ENCODE assay signal across 22 cellular contexts in genomic region chr11:63508745-63509144, GRCh38. TPM values are rescaled to one million over a fixed set of nuclear protein-coding genes. Genes with fewer than 3 reads are reported as not detected.
"Had no signal": no experiment of that assay in that cellular context is flagged by ENCODE, and none has a peak within 500 bp of the region (broad histone marks: within the 10 kb centered on the region; RNA-seq: fewer than 3 reads in every experiment).

No MANE protein-coding gene starts in this region.

- H3K9me3 ChIP-seq: heart right ventricle, left lung, pancreas, psoas muscle, right atrium auricular region, uterus had no signal

- H3K27me3 Mint-ChIP-seq: activated CD4-positive, alpha-beta memory T cell treated with anti-CD3 and anti-CD28 coated beads for 36 hours; activated naive CD8-positive, alpha-beta T cell treated with anti-CD3 and anti-CD28 coated beads, Interleukin-2, amount 10 ng/mL, durations not matched to agents 7 days and 5 days; T-helper 17 cell had no signal

- H3K4me1 ChIP-seq: uterus had no signal

- H3K27ac Mint-ChIP-seq: activated CD4-positive, alpha-beta memory T cell treated with anti-CD3 and anti-CD28 coated beads for 36 hours; activated naive CD8-positive, alpha-beta T cell treated with anti-CD3 and anti-CD28 coated beads, Interleukin-2, amount 10 ng/mL, durations not matched to agents 7 days and 5 days; mesothelial cell of epicardium; natural killer cell had no signal

- FAIRE-seq: keratinocyte, pancreas had no signal

- H3K36me3 Mint-ChIP-seq: activated CD4-positive, alpha-beta memory T cell treated with anti-CD3 and anti-CD28 coated beads for 36 hours; activated naive CD8-positive, alpha-beta T cell treated with anti-CD3 and anti-CD28 coated beads, Interleukin-2, amount 10 ng/mL, durations not matched to agents 7 days and 5 days; mesothelial cell of epicardium; natural killer cell had no signal

- H3K4me3 ChIP-seq: left lung, pancreas, psoas muscle, right atrium auricular region, uterus had no signal

- H3K4me3 Mint-ChIP-seq: activated CD4-positive, alpha-beta memory T cell treated with anti-CD3 and anti-CD28 coated beads for 36 hours; activated naive CD8-positive, alpha-beta T cell treated with anti-CD3 and anti-CD28 coated beads, Interleukin-2, amount 10 ng/mL, durations not matched to agents 7 days and 5 days; mesothelial cell of epicardium; natural killer cell; T-helper 17 cell had no signal

- H3K27me3 ChIP-seq: heart right ventricle, left lung, pancreas, right atrium auricular region, uterus had no signal

- H3K36me3 ChIP-seq: heart right ventricle, pancreas, right atrium auricular region, uterus had no signal

- H3K27ac ChIP-seq: heart right ventricle, left lung, pancreas, psoas muscle, right atrium auricular region, uterus had no signal

- H3K9me3 Mint-ChIP-seq: activated CD4-positive, alpha-beta memory T cell treated with anti-CD3 and anti-CD28 coated beads for 36 hours; activated naive CD8-positive, alpha-beta T cell treated with anti-CD3 and anti-CD28 coated beads, Interleukin-2, amount 10 ng/mL, durations not matched to agents 7 days and 5 days; mesothelial cell of epicardium; natural killer cell had no signal

- DNase-seq: activated naive CD4-positive, alpha-beta T cell treated with Interleukin-2 at 50 U/mL for 16 hours; activated T-cell treated with anti-CD3 and anti-CD28 coated beads, Interleukin-2, amount 50 U/mL, for 48 hours; cortex of kidney; natural killer cell; stimulated activated CD4-positive, alpha-beta T cell treated with anti-CD3 and anti-CD28 coated beads, Interleukin-4, amount 100 ng/mL, for 4 hours; stimulated activated naive CD8-positive, alpha-beta T cell treated with anti-CD3 and anti-CD28 coated beads, Interleukin-15, Interleukin-2, amounts not matched to agents 100 U/mL and 50 U/mL, for 24 hours; T-helper 17 cell; trophoblast cell; uterus had no signal

RNA-seq across cellular contexts. Expression of gene LGALS12, which starts 2.9 kb away (rescaled TPM):
- total RNA-seq: activated CD4-positive, alpha-beta memory T cell treated with anti-CD3 and anti-CD28 coated beads for 36 hours; activated naive CD8-positive, alpha-beta T cell treated with anti-CD3 and anti-CD28 coated beads, Interleukin-2, amount 10 ng/mL, durations not matched to agents 7 days and 5 days; cerebellum; epithelial cell of proximal tubule; fibroblast of villous mesenchyme; lung microvascular endothelial cell; uterus had no signal
- polyA plus RNA-seq: keratinocyte had no signal

RNA-seq across cellular contexts. Expression of gene PLAAT5, which starts 17.8 kb away (rescaled TPM):
- total RNA-seq: fibroblast of villous mesenchyme, lung microvascular endothelial cell had no signal
- polyA plus RNA-seq: keratinocyte had no signal

RNA-seq across cellular contexts. Expression of gene PLAAT2, which starts 54.4 kb away (rescaled TPM):
- total RNA-seq: cerebellum, fibroblast of villous mesenchyme, lung microvascular endothelial cell, mesothelial cell of epicardium, pancreas, psoas muscle, right atrium auricular region, uterus had no signal
- polyA plus RNA-seq: heart right ventricle had no signal
